Comparison of ENCODE assay signal across 24 cellular contexts in the genomic region with DNA sequence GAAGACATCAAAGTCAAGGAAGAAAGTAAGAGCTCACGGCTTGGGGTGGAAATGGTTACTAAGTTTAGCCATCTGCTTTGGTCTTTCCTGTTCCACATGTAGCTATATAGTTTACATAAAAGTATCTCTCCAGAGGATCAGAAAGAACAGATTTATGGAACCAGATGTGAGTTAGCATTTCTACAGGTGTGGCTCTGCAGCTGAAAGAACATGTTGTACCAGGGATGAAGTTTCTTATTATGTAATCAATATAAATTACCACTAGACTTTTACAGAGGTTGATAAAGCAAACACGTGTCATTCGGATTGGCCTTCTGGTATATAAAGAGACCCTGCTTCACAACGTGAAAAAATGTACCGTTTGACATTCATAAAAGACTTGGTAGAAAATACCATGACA. TPM values are rescaled to one million over a fixed set of nuclear protein-coding genes. Genes with fewer than 3 reads are reported as not detected.
DNase-seq lines count a peak whose midpoint lies in the region; ATAC-seq, FAIRE-seq and TF ChIP-seq lines count a peak whose summit lies in the region.
"Had no signal": no experiment of that assay in that cellular context is flagged by ENCODE, and none has a peak within 500 bp of the region (broad histone marks: within the 10 kb centered on the region; RNA-seq: fewer than 3 reads in every experiment).

No MANE protein-coding gene starts in this region.

- TF ChIP-seq CTCF in OCI-LY7 (conservative IDR thresholded peaks at IDR 0.05; ENCODE audit: low read length) (no peak), endothelial cell of umbilical vein (IDR thresholded peaks at IDR 0.05; ENCODE audit: extremely low read depth in 1 of 2, insufficient read depth in 1 of 2, low read depth in 1 of 2, low read length in 2 of 2) (no peak), sigmoid colon (IDR thresholded peaks at IDR 0.05) (no peak)

- TF ChIP-seq EP300 in sigmoid colon (IDR thresholded peaks at IDR 0.05) = peak; percentile 74 to 91 (median 82)

- 21 to 43% methylated on average over 5 of the region's 5 CpGs for WGBS in sigmoid colon, 2 donors

- H2AFZ ChIP-seq in OCI-LY7 (ENCODE audit: low read length) (0 out of 2 replicates have a peak overlapping the region, but pooled peaks have one; percentile 14), endothelial cell of umbilical vein (ENCODE audit: low read depth, low read length) (no peak overlapping the region)

- H3K27ac ChIP-seq in BLaER1 treated with 17β-estradiol and CSF1 and Interleukin-3, amounts not matched to agents 10 nM and 100 nM = no peak overlapping the region
- H3K27ac ChIP-seq in OCI-LY7 (ENCODE audit: low read depth, low read length, poor library complexity, severe bottlenecking) = no peak overlapping the region
- H3K27ac ChIP-seq in endothelial cell of umbilical vein (ENCODE audit: insufficient read depth, low read depth, low read length) = no peak overlapping the region
- peak overlapping the region; percentile 34 to 94 (median 93) for H3K27ac ChIP-seq in sigmoid colon
- H3K27ac ChIP-seq: SJCRH30 had no signal

- BruUV-seq in OCI-LY7 (replicated peaks; lab: Mats Ljungman, UMichigan) (no TSS peak), endothelial cell of umbilical vein (replicated peaks; lab: Mats Ljungman, UMichigan) (no TSS peak)

- intact Hi-C loops in OCI-LY7 (cut with micrococcal nuclease; ENCODE audit: unreplicated experiment) (no loop called here), endothelial cell of umbilical vein (cut with micrococcal nuclease) (no loop called here), sigmoid colon (cut with DNase I) (no loop called here)

- H3K4me3 ChIP-seq in BLaER1 treated with 17β-estradiol and CSF1 and Interleukin-3, amounts not matched to agents 10 nM and 100 nM = no peak overlapping the region
- H3K4me3 ChIP-seq in OCI-LY7 (ENCODE audit: low read depth, low read length, poor library complexity, severe bottlenecking) = no peak overlapping the region
- H3K4me3 ChIP-seq in endothelial cell of umbilical vein (replicated peaks in 1 of 3; ENCODE audit: insufficient read depth in 1 of 3, low read depth in 1 of 3, low read length in 3 of 3) = no peak overlapping the region
- H3K4me3 ChIP-seq in sigmoid colon = no peak overlapping the region
- H3K4me3 ChIP-seq: lung, prostate gland, SJCRH30 had no signal

- in situ Hi-C loops in KBM-7 (cut with MboI; ENCODE audit: low pct_unique_long_range_greater_than_20kb, low sequenced_read_pairs) = no loop called here

- peaks cover under 1 to 81% (median 48%) of the 10 kb centered on the region in 11 experiments; a peak in 16 of 22 replicates for H3K36me3 ChIP-seq in BLaER1 treated with 17β-estradiol and CSF1 and Interleukin-3, amounts not matched to agents 10 nM and 100 nM
- no peaks in the 10 kb centered on the region for H3K36me3 ChIP-seq in OCI-LY7 (ENCODE audit: insufficient read depth, low read length)
- H3K36me3 ChIP-seq in endothelial cell of umbilical vein (ENCODE audit: control insufficient read depth in 2 of 2, extremely low read depth in 1 of 2, insufficient read depth in 2 of 2, low read length in 2 of 2) = peaks cover 0 to 12% of the 10 kb centered on the region in 2 experiments
- peaks cover 0 to 37% (median 5%) of the 10 kb centered on the region in 4 donors for H3K36me3 ChIP-seq in sigmoid colon
- H3K36me3 ChIP-seq: prostate gland, SJCRH30 had no signal

- peaks cover 14 to 81% (median 60%) of the 10 kb centered on the region in 11 experiments for H3K9me3 ChIP-seq in BLaER1 treated with 17β-estradiol and CSF1 and Interleukin-3, amounts not matched to agents 10 nM and 100 nM (replicated peaks in 1 of 11)
- no peaks in the 10 kb centered on the region for H3K9me3 ChIP-seq in OCI-LY7 (ENCODE audit: low read length)
- H3K9me3 ChIP-seq in endothelial cell of umbilical vein (replicated peaks; ENCODE audit: control insufficient read depth, insufficient read depth, low read length) = no peaks in the 10 kb centered on the region
- no peaks in the 10 kb centered on the region for H3K9me3 ChIP-seq in sigmoid colon
- H3K9me3 ChIP-seq: prostate gland had no signal

- no peak for ATAC-seq in GM19397 (IDR thresholded peaks at IDR 0.05; ENCODE audit: unreplicated experiment)
- ATAC-seq: activated CD8-positive, alpha-beta T cell treated with anti-CD3 and anti-CD28 coated beads, Interleukin-2, amount 10 ng/mL, durations not matched to agents 7 days and 5 days; activated naive CD8-positive, alpha-beta T cell treated with anti-CD3 and anti-CD28 coated beads, Interleukin-2, amount 50 U/mL, for 24 hours; stimulated activated memory B cell treated with anti-CD40 and anti-IgM and Interleukin-4, amounts not matched to agents 10 μg/mL and 1 μg/mL and 100 μg/mL, for 72 hours had no signal

- H3K79me2 ChIP-seq in OCI-LY7 (ENCODE audit: insufficient read depth, low read depth, low read length) (no peaks in the 10 kb centered on the region), endothelial cell of umbilical vein (ENCODE audit: control insufficient read depth, insufficient read depth, low read length) (peaks cover 83% of the 10 kb centered on the region)

- POLR2A ChIA-PET in OCI-LY7 (lab: Charles Lee) (interaction anchor here (0.9 kb wide), 1 partner anchor 11 kb away, joined by 3 read pairs; no protein-coding TSS in a partner anchor), endothelial cell of umbilical vein (lab: Charles Lee) (interaction anchor here (0.7 to 0.9 kb wide), 2 partner anchors 9 to 12 kb away, joined by 3 read pairs; no protein-coding TSS in a partner anchor)

- H3K9ac ChIP-seq in BLaER1 treated with 17β-estradiol and CSF1 and Interleukin-3, amounts not matched to agents 10 nM and 100 nM = no peak overlapping the region
- no peak overlapping the region for H3K9ac ChIP-seq in endothelial cell of umbilical vein (replicated peaks; ENCODE audit: extremely low read depth, insufficient read depth, low read length)

- TF ChIP-seq POLR2A in endothelial cell of umbilical vein (IDR thresholded peaks at IDR 0.05; ENCODE audit: low read depth, low read length) = no peak
- TF ChIP-seq POLR2A in sigmoid colon (IDR thresholded peaks at IDR 0.05) = no peak

- CTCF ChIA-PET in OCI-LY7 (lab: Charles Lee; ENCODE audit: unreplicated experiment) (no interaction called here), endothelial cell of umbilical vein (lab: Charles Lee) (interaction anchor here (0.8 to 2.4 kb wide), 4 partner anchors 10 to 15 kb away, joined by 3 to 7 read pairs (median 3); no protein-coding TSS in a partner anchor)

- H3K9me1 ChIP-seq in endothelial cell of umbilical vein (replicated peaks; ENCODE audit: control insufficient read depth, extremely low read depth, insufficient read depth, low read length) = no peaks in the 10 kb centered on the region

- H3K4me2 ChIP-seq in BLaER1 treated with 17β-estradiol and CSF1 and Interleukin-3, amounts not matched to agents 10 nM and 100 nM = peak overlapping the region in 7 of 11 experiments; percentile 19 to 38 (median 29); a peak in 9 of 22 replicates
- H3K4me2 ChIP-seq in OCI-LY7 (ENCODE audit: low read length) (no peak overlapping the region), endothelial cell of umbilical vein (ENCODE audit: insufficient read depth, low read length) (peak overlapping the region; percentile 50)

- no peaks in the 10 kb centered on the region for H3K9me2 ChIP-seq in OCI-LY7 (ENCODE audit: insufficient read depth, low read length)

- peaks cover 0 to 35% (median 17%) of the 10 kb centered on the region in 10 experiments; a peak in 15 of 20 replicates for H3K4me1 ChIP-seq in BLaER1 treated with 17β-estradiol and CSF1 and Interleukin-3, amounts not matched to agents 10 nM and 100 nM
- H3K4me1 ChIP-seq in OCI-LY7 (ENCODE audit: insufficient read depth, low read length, poor library complexity, severe bottlenecking) = no peaks in the 10 kb centered on the region
- H3K4me1 ChIP-seq in endothelial cell of umbilical vein (ENCODE audit: control insufficient read depth, extremely low read depth, insufficient read depth, low read length) = peaks cover 51% of the 10 kb centered on the region
- peaks cover 0 to 89% (median 63%) of the 10 kb centered on the region in 4 donors for H3K4me1 ChIP-seq in sigmoid colon
- H3K4me1 ChIP-seq: prostate gland had no signal

- H4K20me1 ChIP-seq in BLaER1 treated with 17β-estradiol and CSF1 and Interleukin-3, amounts not matched to agents 10 nM and 100 nM = no peaks in the 10 kb centered on the region
- H4K20me1 ChIP-seq in OCI-LY7 (ENCODE audit: insufficient read depth, low read length) = no peaks in the 10 kb centered on the region
- H4K20me1 ChIP-seq in endothelial cell of umbilical vein (replicated peaks; ENCODE audit: control insufficient read depth, extremely low read depth, insufficient read depth, low read length) = peaks cover 3% of the 10 kb centered on the region

- dilution Hi-C loops in endothelial cell of umbilical vein (cut with MboI; ENCODE audit: extremely low pct_ligation_motif_present, low sequenced_read_pairs) = no loop called here

- peak; percentile 38 for FAIRE-seq in endothelial cell of umbilical vein (lab: Jason Lieb, UNC)

- H3K27me3 ChIP-seq in BLaER1 treated with 17β-estradiol and CSF1 and Interleukin-3, amounts not matched to agents 10 nM and 100 nM = no peaks in the 10 kb centered on the region
- H3K27me3 ChIP-seq in endothelial cell of umbilical vein (ENCODE audit: control insufficient read depth in 2 of 2, insufficient read depth in 2 of 2, low read length in 2 of 2) = no peaks in the 10 kb centered on the region
- no peaks in the 10 kb centered on the region for H3K27me3 ChIP-seq in sigmoid colon
- H3K27me3 ChIP-seq: SJCRH30 had no signal

- DNase-seq in OCI-LY7 (ENCODE audit: low spot score) = no peak
- DNase-seq in endothelial cell of umbilical vein (ENCODE audit: low read depth, low spot score) = peak; percentile 29
- no peak for DNase-seq in sigmoid colon
- DNase-seq in NCI-H510A treated with DMSO at 0.1 percent for 48 hours (lab: John Stamatoyannopoulos, UW) = no peak
- DNase-seq in KBM-7 = no peak
- no peak for DNase-seq in Kasumi-1 (lab: John Stamatoyannopoulos, UW)
- DNase-seq: activated CD4-positive, CD25-positive, alpha-beta regulatory T cell treated with anti-CD3 and anti-CD28 coated beads, Interleukin-2, amount 50 U/mL, for 72 hours; activated CD8-positive, alpha-beta T cell treated with anti-CD3 and anti-CD28 coated beads, Interleukin-2, amount 10 ng/mL, durations not matched to agents 7 days and 5 days; activated effector memory CD4-positive, alpha-beta T cell treated with anti-CD3 and anti-CD28 coated beads, Interleukin-2, amount 50 U/mL, for 16 hours; activated naive CD8-positive, alpha-beta T cell treated with anti-CD3 and anti-CD28 coated beads, Interleukin-2, amount 50 U/mL, for 24 hours; activated T-cell treated with anti-CD3 and anti-CD28 coated beads for 4 hours; Calu3; cortex of kidney; kidney glomerular epithelial cell; NCI-H1436; NCI-H2107; NK-92 treated with Interleukin-12 subunit alpha and Interleukin-12 subunit beta, amount 100 ng/mL, for 24 hours; SJCRH30; T-helper 1 cell had no signal

RNA-seq across cellular contexts. Expression of a gene that starts 20.0 kb away (rescaled TPM):
- total RNA-seq in OCI-LY7 (2014; rRNA removed; shearing (Covaris generic)) = 0.25 TPM in 1 of 2 replicates, not detected in the other
- total RNA-seq in OCI-LY7 (2022) (0.49 TPM in 1 of 2 replicates, not detected in the other), endothelial cell of umbilical vein (307 and 313 TPM in 2 replicates), sigmoid colon (1,000 to 10,000 TPM; 1,069 to 2,150 (median 1,500) TPM)
- polyA plus RNA-seq in endothelial cell of umbilical vein (136 and 148 TPM in 2 replicates), sigmoid colon (100 to 1,000 TPM in 1 of 3 donors, 10 to 100 TPM in 2; 34.7 to 125 (median 79.3) TPM)
- polyA plus RNA-seq in endothelial cell of umbilical vein (2011; cell fraction: cytosol; rRNA removed) = 186 and 212 TPM in 2 replicates
- 346 and 400 TPM in 2 replicates for polyA plus RNA-seq in endothelial cell of umbilical vein (2011; cell fraction: nucleus; rRNA removed)
- polyA plus RNA-seq in endothelial cell of umbilical vein (2012) = 259 and 283 TPM in 2 replicates
- 325 and 347 TPM in 2 replicates for polyA minus RNA-seq in endothelial cell of umbilical vein
- polyA minus RNA-seq in endothelial cell of umbilical vein (2011; cell fraction: cytosol; rRNA and poly(A)+ RNA removed) = 28.8 TPM
- polyA minus RNA-seq in endothelial cell of umbilical vein (2011; cell fraction: nucleus; rRNA and poly(A)+ RNA removed) = 320 and 528 TPM in 2 replicates

Comparison
In these comparisons a context has a peak if more than half of its experiments do, and no peak if none do; other contexts are left out.
1. H3K27ac ChIP-seq: peak in sigmoid colon (4 of 4); none in BLaER1 treated with 17β-estradiol and CSF1 and Interleukin-3, amounts not matched to agents 10 nM and 100 nM (0 of 11), OCI-LY7 (single experiment) and endothelial cell of umbilical vein (single experiment).
2. RNA of a gene that starts 20.0 kb away (total RNA-seq): 1,069 to 2,150 TPM in sigmoid colon and 307 to 313 TPM in endothelial cell of umbilical vein; 0.25 to 0.49 TPM in OCI-LY7; every median in the first group is over 100 times any median in the second.